In genomic region chr19:47471733-47472457, GRCh38 we compare ENCODE assay signal across 8 cellular contexts. TPM values are rescaled to one million over a fixed set of nuclear protein-coding genes. Genes with fewer than 3 reads are reported as not detected.
DNase-seq lines count a peak whose midpoint lies in the region; ATAC-seq lines count a peak whose summit lies in the region.

SLC8A2 (minus strand) TSS chr19:47471893; CDS start chr19:47466403, 5,490 bp downstream.

- no peaks in the 10 kb centered on the region for H3K9me3 ChIP-seq in GM23248 (ENCODE audit: low read depth)

- no peak within 1 kb of the TSS for H2AFZ ChIP-seq in GM23248

- no peaks in the 10 kb centered on the region for H3K36me3 ChIP-seq in GM23248 (ENCODE audit: low read depth)

- ATAC-seq in esophagus mucosa (peak; percentile 33), GM18502 (IDR thresholded peaks at IDR 0.05; ENCODE audit: poor library complexity, unreplicated experiment) (no peak)
- ATAC-seq in naive thymus-derived CD8-positive, alpha-beta T cell = peak; percentile 76 to 81

- DNase-seq in 8988T = peak; percentile 76
- DNase-seq in GM23248 = peak; percentile 67
- peak; percentile 29 for DNase-seq in NCI-H774 (lab: John Stamatoyannopoulos, UW)
- DNase-seq in activated T-cell treated with anti-CD3 and anti-CD28 coated beads, Interleukin-2, amount 50 U/mL, for 1 hour = peak; percentile 62
- peak; percentile 36 to 85 (median 72) for DNase-seq in naive thymus-derived CD8-positive, alpha-beta T cell
- peak in 27 of 49 donors; percentile 12 to 87 (median 37) for DNase-seq in substantia nigra (lab: John Stamatoyannopoulos, UW)

- H3K4me1 Mint-ChIP-seq in naive thymus-derived CD8-positive, alpha-beta T cell = peaks cover 8 to 23% (median 15%) of the 10 kb centered on the region in 4 donors

- H3F3A ChIP-seq in GM23248 (ENCODE audit: insufficient read depth) = no peaks in the 10 kb centered on the region

- H3K79me2 ChIP-seq in GM23248 (ENCODE audit: insufficient read depth) = no peaks in the 10 kb centered on the region

- 3 to 8% methylated on average over 14 to 29 of the region's 29 CpGs for WGBS in GM23248 (ENCODE audit: low coverage in 1 of 2, low lambda C conversion rate in 2 of 2, missing lambda C conversion rate in 2 of 2), 2 experiments

- H3K4me2 ChIP-seq in GM23248 (ENCODE audit: unreplicated experiment) = no peak within 1 kb of the TSS

- H3K27ac ChIP-seq in GM23248 = no peak within 1 kb of the TSS
- H3K27ac ChIP-seq in substantia nigra (ENCODE audit: low read depth, low read length, poor library complexity, severe bottlenecking) = no peak within 1 kb of the TSS

- H3K27ac Mint-ChIP-seq in naive thymus-derived CD8-positive, alpha-beta T cell = peak within 1 kb of the TSS in 6 of 10 donors; percentile 25 to 88 (median 57)

- H3K4me3 ChIP-seq in GM23248 = no peak within 1 kb of the TSS

- POLR2A ChIA-PET in naive thymus-derived CD8-positive, alpha-beta T cell (lab: Charles Lee) = interaction anchor here (0.5 kb wide), 1 partner anchor 84 kb away, joined by 3 read pairs; no protein-coding TSS in a partner anchor

- H3K36me3 Mint-ChIP-seq in naive thymus-derived CD8-positive, alpha-beta T cell = peaks cover 0 to 6% (median 3%) of the 10 kb centered on the region in 3 donors

- H3K9me3 Mint-ChIP-seq in naive thymus-derived CD8-positive, alpha-beta T cell = no peaks in the 10 kb centered on the region

- H3K27me3 Mint-ChIP-seq in naive thymus-derived CD8-positive, alpha-beta T cell = peaks cover 27 to 74% (median 45%) of the 10 kb centered on the region in 5 donors

- H3K4me1 ChIP-seq in GM23248 (ENCODE audit: insufficient read depth) = no peaks in the 10 kb centered on the region

- no peak within 1 kb of the TSS for H3K9ac ChIP-seq in GM23248

- H3K27me3 ChIP-seq in GM23248 (replicated peaks; ENCODE audit: insufficient read depth) = peaks cover 33% of the 10 kb centered on the region

- H3K4me3 Mint-ChIP-seq in naive thymus-derived CD8-positive, alpha-beta T cell = peak within 1 kb of the TSS; percentile 37 to 75 (median 62)

- in situ Hi-C loops in GM23248 (cut with MboI) = no loop called here

- no peaks in the 10 kb centered on the region for H4K20me1 ChIP-seq in GM23248 (ENCODE audit: insufficient read depth)

- no peaks in the 10 kb centered on the region for H3K9me2 ChIP-seq in GM23248 (ENCODE audit: insufficient read depth)

RNA-seq across cellular contexts. Expression of gene SLC8A2, which starts in this region (rescaled TPM):
- 0.38 TPM in 1 of 2 replicates, not detected in the other for total RNA-seq in GM23248 (2014; rRNA removed; shearing (Covaris generic))
- polyA plus RNA-seq in GM23248 (2016; fragmentation: Nextera tagmentation; extraction: Ambion mirVana) = 0.11 TPM in 1 of 2 replicates, not detected in the other
- 0.12 TPM for total RNA-seq in esophagus mucosa
- total RNA-seq in naive thymus-derived CD8-positive, alpha-beta T cell = under 1 TPM in 1 of 2 experiments, not detected in 1; 0.42 TPM
- polyA plus RNA-seq in naive thymus-derived CD8-positive, alpha-beta T cell = under 1 TPM in 2 of 3 donors, not detected in 1; 0.02 to 0.12 TPM

Comparison
In these comparisons a context has a peak if more than half of its experiments do, and no peak if none do; other contexts are left out.
1. Peak in DNase-seq in GM23248; RNA of the gene not detected or under 1 TPM.
2. Peak in ATAC-seq in esophagus mucosa; RNA of the gene not detected or under 1 TPM.
3. Peak in DNase-seq and ATAC-seq in naive thymus-derived CD8-positive, alpha-beta T cell; RNA of the gene not detected or under 1 TPM.